Comparison of ENCODE assay signal across 26 cellular contexts in genomic region chr20:58138395-58138794, GRCh38.
DNase-seq lines count a peak whose midpoint lies in the region; ATAC-seq and TF ChIP-seq lines count a peak whose summit lies in the region.
"Had no signal": no experiment of that assay in that cellular context is flagged by ENCODE, and none has a peak within 500 bp of the region (broad histone marks: within the 10 kb centered on the region; RNA-seq: fewer than 3 reads in every experiment).

No MANE protein-coding gene starts in this region.

- no peak for TF ChIP-seq CTCF in esophagus muscularis mucosa (IDR thresholded peaks at IDR 0.05)
- TF ChIP-seq CTCF in neural progenitor cell (IDR thresholded peaks at IDR 0.05): no peak
- no peak for TF ChIP-seq CTCF in vagina (IDR thresholded peaks at IDR 0.05)
- no peak for TF ChIP-seq CTCF in OCI-LY7 (conservative IDR thresholded peaks at IDR 0.05; ENCODE audit: low read length)

- no peak for TF ChIP-seq EP300 in esophagus muscularis mucosa (IDR thresholded peaks at IDR 0.05)

- CTCF ChIA-PET in activated CD4-positive, alpha-beta T cell treated with anti-CD3 and anti-CD28 coated beads, Interleukin-2, amount 10 ng/mL, durations not matched to agents 7 days and 5 days (lab: Charles Lee): no interaction called here
- CTCF ChIA-PET in OCI-LY7 (lab: Charles Lee; ENCODE audit: unreplicated experiment): no interaction called here

- H3K9me2 ChIP-seq in OCI-LY7 (ENCODE audit: insufficient read depth, low read length): no peaks in the 10 kb centered on the region

- H3K9ac ChIP-seq in neural progenitor cell: no peak overlapping the region
- H3K9ac ChIP-seq: BLaER1 treated with 17β-estradiol and CSF1 and Interleukin-3, amounts not matched to agents 10 nM and 100 nM; GM23248 had no signal

- H3K27me3 Mint-ChIP-seq in activated CD4-positive, alpha-beta T cell treated with anti-CD3 and anti-CD28 coated beads, Interleukin-2, amount 10 ng/mL, durations not matched to agents 7 days and 5 days: peaks cover 32% of the 10 kb centered on the region
- H3K27me3 Mint-ChIP-seq in neural progenitor cell (ENCODE audit: insufficient read depth, low read depth): peaks cover 18% of the 10 kb centered on the region

- BruUV-seq in OCI-LY7 (replicated peaks; lab: Mats Ljungman, UMichigan): no TSS peak

- H3F3A ChIP-seq in neural progenitor cell (ENCODE audit: low read depth): no peaks in the 10 kb centered on the region

- H3K4me1 ChIP-seq in esophagus muscularis mucosa (peaks cover 0 to 17% (median 11%) of the 10 kb centered on the region in 4 donors), neural progenitor cell (no peaks in the 10 kb centered on the region), vagina (no peaks in the 10 kb centered on the region), OCI-LY7 (ENCODE audit: insufficient read depth, low read length, poor library complexity, severe bottlenecking) (no peaks in the 10 kb centered on the region), SJCRH30 (no peaks in the 10 kb centered on the region)
- H3K4me1 ChIP-seq: HAP-1 had no signal

- ATAC-seq in GM21381 (IDR thresholded peaks at IDR 0.05; ENCODE audit: unreplicated experiment): no peak
- ATAC-seq: PC-3 had no signal

- no peak overlapping the region for H3K27ac Mint-ChIP-seq in activated CD4-positive, alpha-beta T cell treated with anti-CD3 and anti-CD28 coated beads, Interleukin-2, amount 10 ng/mL, durations not matched to agents 7 days and 5 days
- H3K27ac Mint-ChIP-seq in neural progenitor cell: peak overlapping the region; percentile 59
- H3K27ac Mint-ChIP-seq: CD4-positive, alpha-beta memory T cell had no signal

- peak; percentile 2 for DNase-seq in activated CD4-positive, alpha-beta T cell treated with anti-CD3 and anti-CD28 coated beads, Interleukin-2, amount 10 ng/mL, durations not matched to agents 7 days and 5 days
- DNase-seq in activated CD4-positive, alpha-beta T cell treated with anti-CD3 and anti-CD28 coated beads for 4 hours: no peak
- DNase-seq in esophagus muscularis mucosa (ENCODE audit: extremely low spot score) (peak; percentile 62), neural progenitor cell (ENCODE audit: low spot score) (no peak), vagina (ENCODE audit: extremely low spot score in 2 of 2) (peak; percentile 58 to 92), OCI-LY7 (ENCODE audit: low spot score) (no peak), SJCRH30 (no peak)
- DNase-seq: ACHN; CD4-positive, alpha-beta memory T cell; DMS 273 treated with DMSO at 0.1 percent for 48 hours; DMS79 treated with DMSO at 0.1 percent for 48 hours; GM23248; Kasumi-1; NCI-H1417; NCI-H1694 treated with DMSO at 0.1 percent for 48 hours; NCI-H2081 treated with DMSO at 0.1 percent for 48 hours; NCI-H446; NCI-H526 treated with DMSO at 0.1 percent for 48 hours; PC-3; RPMI8226; SIG-M5 had no signal

- H2AFZ ChIP-seq in neural progenitor cell (replicated peaks) (no peak overlapping the region), OCI-LY7 (ENCODE audit: low read length) (no peak overlapping the region)
- H2AFZ ChIP-seq: GM23248 had no signal

- H3K4me2 ChIP-seq in neural progenitor cell: no peak overlapping the region
- H3K4me2 ChIP-seq in OCI-LY7 (ENCODE audit: low read length): no peak overlapping the region
- H3K4me2 ChIP-seq: BLaER1 treated with 17β-estradiol and CSF1 and Interleukin-3, amounts not matched to agents 10 nM and 100 nM had no signal

- H3K36me3 ChIP-seq in esophagus muscularis mucosa (no peaks in the 10 kb centered on the region), neural progenitor cell (no peaks in the 10 kb centered on the region), vagina (no peaks in the 10 kb centered on the region), OCI-LY7 (ENCODE audit: insufficient read depth, low read length) (no peaks in the 10 kb centered on the region), SJCRH30 (no peaks in the 10 kb centered on the region)
- H3K36me3 ChIP-seq: BLaER1 treated with 17β-estradiol and CSF1 and Interleukin-3, amounts not matched to agents 10 nM and 100 nM; HAP-1 had no signal

- intact Hi-C loops in esophagus muscularis mucosa (cut with DNase I) (no loop called here), vagina (cut with DNase I) (no loop called here), OCI-LY7 (cut with micrococcal nuclease; ENCODE audit: unreplicated experiment) (no loop called here)

- no peaks in the 10 kb centered on the region for H3K79me2 ChIP-seq in neural progenitor cell (ENCODE audit: low read depth)
- no peaks in the 10 kb centered on the region for H3K79me2 ChIP-seq in OCI-LY7 (ENCODE audit: insufficient read depth, low read depth, low read length)

- no peak overlapping the region for H3K4me3 Mint-ChIP-seq in activated CD4-positive, alpha-beta T cell treated with anti-CD3 and anti-CD28 coated beads, Interleukin-2, amount 10 ng/mL, durations not matched to agents 7 days and 5 days
- no peak overlapping the region for H3K4me3 Mint-ChIP-seq in neural progenitor cell
- H3K4me3 Mint-ChIP-seq: CD4-positive, alpha-beta memory T cell had no signal

- POLR2A ChIA-PET in activated CD4-positive, alpha-beta T cell treated with anti-CD3 and anti-CD28 coated beads, Interleukin-2, amount 10 ng/mL, durations not matched to agents 7 days and 5 days (lab: Charles Lee): no interaction called here
- POLR2A ChIA-PET in OCI-LY7 (lab: Charles Lee): no interaction called here

- H3K4me3 ChIP-seq in esophagus muscularis mucosa (no peak overlapping the region), neural progenitor cell (no peak overlapping the region), vagina (no peak overlapping the region), OCI-LY7 (ENCODE audit: low read depth, low read length, poor library complexity, severe bottlenecking) (no peak overlapping the region), SJCRH30 (no peak overlapping the region)
- H3K4me3 ChIP-seq: BLaER1 treated with 17β-estradiol and CSF1 and Interleukin-3, amounts not matched to agents 10 nM and 100 nM; GM23248; HAP-1 had no signal

- peaks cover 0 to 73% (median 8%) of the 10 kb centered on the region in 4 donors for H3K27me3 ChIP-seq in esophagus muscularis mucosa
- H3K27me3 ChIP-seq in neural progenitor cell: peaks cover 14% of the 10 kb centered on the region
- no peaks in the 10 kb centered on the region for H3K27me3 ChIP-seq in vagina
- H3K27me3 ChIP-seq in SJCRH30: no peaks in the 10 kb centered on the region

- 85% methylated on average over 6 of the region's 6 CpGs for WGBS in esophagus muscularis mucosa

- H3K4me1 Mint-ChIP-seq in activated CD4-positive, alpha-beta T cell treated with anti-CD3 and anti-CD28 coated beads, Interleukin-2, amount 10 ng/mL, durations not matched to agents 7 days and 5 days: no peaks in the 10 kb centered on the region
- H3K4me1 Mint-ChIP-seq in neural progenitor cell: peaks cover 20% of the 10 kb centered on the region

- no peaks in the 10 kb centered on the region for H3K9me3 Mint-ChIP-seq in activated CD4-positive, alpha-beta T cell treated with anti-CD3 and anti-CD28 coated beads, Interleukin-2, amount 10 ng/mL, durations not matched to agents 7 days and 5 days
- H3K9me3 Mint-ChIP-seq in neural progenitor cell: no peaks in the 10 kb centered on the region

- no peaks in the 10 kb centered on the region for H4K20me1 ChIP-seq in neural progenitor cell (ENCODE audit: low read depth)
- no peaks in the 10 kb centered on the region for H4K20me1 ChIP-seq in OCI-LY7 (ENCODE audit: insufficient read depth, low read length)
- H4K20me1 ChIP-seq: BLaER1 treated with 17β-estradiol and CSF1 and Interleukin-3, amounts not matched to agents 10 nM and 100 nM had no signal

- no peak for TF ChIP-seq POLR2A in esophagus muscularis mucosa (IDR thresholded peaks at IDR 0.05; ENCODE audit: low read depth)
- no peak for TF ChIP-seq POLR2A in vagina (IDR thresholded peaks at IDR 0.05)

- H3K27ac ChIP-seq in esophagus muscularis mucosa (replicated peaks in 1 of 4) (no peak overlapping the region), neural progenitor cell (no peak overlapping the region), vagina (no peak overlapping the region), OCI-LY7 (ENCODE audit: low read depth, low read length, poor library complexity, severe bottlenecking) (no peak overlapping the region), SJCRH30 (no peak overlapping the region)
- H3K27ac ChIP-seq: 22Rv1; BLaER1 treated with 17β-estradiol and CSF1 and Interleukin-3, amounts not matched to agents 10 nM and 100 nM; GM23248 had no signal

- H3K9me3 ChIP-seq in esophagus muscularis mucosa: no peaks in the 10 kb centered on the region
- H3K9me3 ChIP-seq in neural progenitor cell (ENCODE audit: low read depth): no peaks in the 10 kb centered on the region
- no peaks in the 10 kb centered on the region for H3K9me3 ChIP-seq in vagina
- H3K9me3 ChIP-seq in OCI-LY7 (ENCODE audit: low read length): no peaks in the 10 kb centered on the region
- H3K9me3 ChIP-seq in SJCRH30 (replicated peaks): no peaks in the 10 kb centered on the region
- H3K9me3 ChIP-seq: BLaER1 treated with 17β-estradiol and CSF1 and Interleukin-3, amounts not matched to agents 10 nM and 100 nM; Caco-2; HAP-1 had no signal

- H3K36me3 Mint-ChIP-seq in activated CD4-positive, alpha-beta T cell treated with anti-CD3 and anti-CD28 coated beads, Interleukin-2, amount 10 ng/mL, durations not matched to agents 7 days and 5 days (ENCODE audit: low read depth): no peaks in the 10 kb centered on the region
- H3K36me3 Mint-ChIP-seq in neural progenitor cell: no peaks in the 10 kb centered on the region
- H3K36me3 Mint-ChIP-seq: CD4-positive, alpha-beta memory T cell had no signal

Comparison
In these comparisons a context has a peak if more than half of its experiments do, and no peak if none do; other contexts are left out.
1. DNase-seq: peak in activated CD4-positive, alpha-beta T cell treated with anti-CD3 and anti-CD28 coated beads, Interleukin-2, amount 10 ng/mL, durations not matched to agents 7 days and 5 days (single experiment), esophagus muscularis mucosa (single experiment) and vagina (2 of 2); none in activated CD4-positive, alpha-beta T cell treated with anti-CD3 and anti-CD28 coated beads for 4 hours (0 of 2), neural progenitor cell (single experiment), OCI-LY7 (single experiment) and SJCRH30 (0 of 2).